Comparison of ENCODE assay signal across 8 cellular contexts in the genomic region with DNA sequence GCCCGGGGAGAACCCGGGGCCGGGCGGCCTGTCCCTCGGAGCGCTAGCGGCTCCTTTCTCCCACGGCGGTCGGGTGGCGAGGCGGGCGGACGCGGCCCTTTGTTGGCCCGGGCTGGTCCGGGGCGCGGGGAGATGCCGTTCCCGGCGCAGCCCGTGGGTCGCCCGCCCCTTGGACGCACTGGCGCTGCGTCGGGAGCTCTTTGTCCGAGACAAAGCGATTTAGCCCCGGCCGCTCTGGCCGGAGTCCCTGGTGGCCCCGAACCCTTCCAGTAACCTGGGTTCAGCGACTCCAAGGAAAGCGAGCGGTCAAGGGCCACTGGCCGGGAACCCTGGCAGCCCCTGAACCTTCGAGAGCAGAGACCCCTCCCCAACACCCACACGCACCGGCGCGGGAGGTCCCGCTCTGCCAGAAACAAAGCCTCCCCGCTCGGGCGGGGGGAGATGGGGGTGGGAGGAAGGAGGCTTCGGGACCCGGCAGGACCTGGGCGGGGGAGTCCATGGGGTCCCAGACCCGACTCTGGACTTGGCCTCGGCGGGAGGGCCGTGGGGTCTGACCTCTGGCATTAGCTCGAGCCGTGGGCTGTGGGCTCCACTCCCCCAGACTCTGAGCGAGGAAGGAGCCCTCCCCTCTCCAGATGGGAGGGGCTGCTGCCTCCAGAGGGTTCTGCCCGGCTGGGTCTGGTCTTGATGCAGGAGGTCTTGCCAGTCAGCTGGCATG. TPM values are rescaled to one million over a fixed set of nuclear protein-coding genes. Genes with fewer than 3 reads are reported as not detected.
DNase-seq lines count a peak whose midpoint lies in the region; ATAC-seq lines count a peak whose summit lies in the region.

No MANE protein-coding gene starts in this region.

- intact Hi-C loops in activated T-helper 2 cell treated with anti-CD3 and anti-CD28 coated beads, Interferon-gamma antibody, Interleukin-2, Interleukin-4, amounts not matched to agents 10 μg/mL and 5 μg/mL and 100 μg/mL, durations not matched to agents 14 hours and 24 hours and 36 hours (cut with micrococcal nuclease) = loop anchor here (2.0 kb wide), 2 partner anchors 121 to 349 kb away; partner anchors contain the start of gene INPP5A

- peaks cover 36% of the 10 kb centered on the region for H3K27me3 Mint-ChIP-seq in activated T-helper 2 cell treated with anti-CD3 and anti-CD28 coated beads, Interferon-gamma antibody, Interleukin-2, Interleukin-4, amounts not matched to agents 10 μg/mL and 5 μg/mL and 100 μg/mL, durations not matched to agents 14 hours and 24 hours and 36 hours (ENCODE audit: low read depth)

- no CpG with 5 or more reads among the region's 59 CpGs for WGBS in iPS DF 6.9 (ENCODE audit: insufficient coverage, insufficient read length)

- H3K4me3 Mint-ChIP-seq in activated T-helper 2 cell treated with anti-CD3 and anti-CD28 coated beads, Interferon-gamma antibody, Interleukin-2, Interleukin-4, amounts not matched to agents 10 μg/mL and 5 μg/mL and 100 μg/mL, durations not matched to agents 14 hours and 24 hours and 36 hours (ENCODE audit: low read depth) = peak overlapping the region; percentile 47
- H3K4me3 Mint-ChIP-seq in stimulated activated effector memory CD8-positive, alpha-beta T cell treated with anti-CD3 and anti-CD28 coated beads, Interleukin-12 subunit alpha, Interleukin-12 subunit beta, amount 100 ng/mL, for 72 hours = peak overlapping the region; percentile 45

- no peaks in the 10 kb centered on the region for H3K9me3 Mint-ChIP-seq in activated T-helper 2 cell treated with anti-CD3 and anti-CD28 coated beads, Interferon-gamma antibody, Interleukin-2, Interleukin-4, amounts not matched to agents 10 μg/mL and 5 μg/mL and 100 μg/mL, durations not matched to agents 14 hours and 24 hours and 36 hours
- H3K9me3 Mint-ChIP-seq in stimulated activated effector memory CD8-positive, alpha-beta T cell treated with anti-CD3 and anti-CD28 coated beads, Interleukin-12 subunit alpha, Interleukin-12 subunit beta, amount 100 ng/mL, for 72 hours = no peaks in the 10 kb centered on the region

- no peak overlapping the region for H3K27ac ChIP-seq in iPS DF 6.9 (ENCODE audit: low read length)

- DNase-seq in NCI-H2227 (lab: John Stamatoyannopoulos, UW; ENCODE audit: unreplicated experiment) (peak; percentile 35), NCI-H2227 treated with DMSO at 0.1 percent for 48 hours (lab: John Stamatoyannopoulos, UW) (no peak), iPS DF 6.9 (ENCODE audit: low read depth, low spot score) (no peak)
- no peak for DNase-seq in activated T-helper 2 cell treated with anti-CD3 and anti-CD28 coated beads, Interferon-gamma antibody, Interleukin-2, Interleukin-4, amounts not matched to agents 10 μg/mL and 5 μg/mL and 100 μg/mL, durations not matched to agents 14 hours and 24 hours and 36 hours (ENCODE audit: low spot score)
- DNase-seq in stimulated activated effector memory CD8-positive, alpha-beta T cell treated with anti-CD3 and anti-CD28 coated beads, Interleukin-12 subunit alpha, Interleukin-12 subunit beta, amount 100 ng/mL, for 72 hours (ENCODE audit: low spot score in 2 of 2) = no peak
- DNase-seq in activated effector memory CD4-positive, alpha-beta T cell treated with Interleukin-2 at 50 U/mL for 16 hours = no peak
- no peak for DNase-seq in activated effector memory CD4-positive, alpha-beta T cell treated with anti-CD3 and anti-CD28 coated beads, Interleukin-2, amount 50 U/mL, for 16 hours

- H3K4me1 ChIP-seq in iPS DF 6.9 (ENCODE audit: control insufficient read depth, insufficient read depth, low read length) = no peaks in the 10 kb centered on the region; the same call in 1 of the 2 replicates

- no peak overlapping the region for H3K27ac Mint-ChIP-seq in activated T-helper 2 cell treated with anti-CD3 and anti-CD28 coated beads, Interferon-gamma antibody, Interleukin-2, Interleukin-4, amounts not matched to agents 10 μg/mL and 5 μg/mL and 100 μg/mL, durations not matched to agents 14 hours and 24 hours and 36 hours
- no peak overlapping the region for H3K27ac Mint-ChIP-seq in stimulated activated effector memory CD8-positive, alpha-beta T cell treated with anti-CD3 and anti-CD28 coated beads, Interleukin-12 subunit alpha, Interleukin-12 subunit beta, amount 100 ng/mL, for 72 hours

- H3K4me3 ChIP-seq in iPS DF 6.9 (ENCODE audit: low read length) = peak overlapping the region; percentile 72; the same call in 1 of the 2 replicates

- ATAC-seq in stimulated activated effector memory CD8-positive, alpha-beta T cell treated with anti-CD3 and anti-CD28 coated beads, Interleukin-12 subunit alpha, Interleukin-12 subunit beta, amount 100 ng/mL, for 72 hours = peak; percentile 2
- ATAC-seq in HG03565 (IDR thresholded peaks at IDR 0.05; ENCODE audit: unreplicated experiment) = no peak

- peaks cover 23% of the 10 kb centered on the region; the same call in 1 of the 2 replicates for H3K27me3 ChIP-seq in iPS DF 6.9 (ENCODE audit: control insufficient read depth, insufficient read depth, low read length)

- H3K4me1 Mint-ChIP-seq in activated T-helper 2 cell treated with anti-CD3 and anti-CD28 coated beads, Interferon-gamma antibody, Interleukin-2, Interleukin-4, amounts not matched to agents 10 μg/mL and 5 μg/mL and 100 μg/mL, durations not matched to agents 14 hours and 24 hours and 36 hours (ENCODE audit: low read depth) = no peaks in the 10 kb centered on the region
- peaks cover 7% of the 10 kb centered on the region for H3K4me1 Mint-ChIP-seq in stimulated activated effector memory CD8-positive, alpha-beta T cell treated with anti-CD3 and anti-CD28 coated beads, Interleukin-12 subunit alpha, Interleukin-12 subunit beta, amount 100 ng/mL, for 72 hours

- no peaks in the 10 kb centered on the region for H3K9me3 ChIP-seq in iPS DF 6.9 (ENCODE audit: control insufficient read depth, insufficient read depth, low read length)

- peaks cover 4% of the 10 kb centered on the region; the same call in 1 of the 2 replicates for H3K36me3 ChIP-seq in iPS DF 6.9 (ENCODE audit: control insufficient read depth, insufficient read depth, low read length)

- peaks cover 5% of the 10 kb centered on the region for H3K36me3 Mint-ChIP-seq in activated T-helper 2 cell treated with anti-CD3 and anti-CD28 coated beads, Interferon-gamma antibody, Interleukin-2, Interleukin-4, amounts not matched to agents 10 μg/mL and 5 μg/mL and 100 μg/mL, durations not matched to agents 14 hours and 24 hours and 36 hours (ENCODE audit: low read depth)
- H3K36me3 Mint-ChIP-seq in stimulated activated effector memory CD8-positive, alpha-beta T cell treated with anti-CD3 and anti-CD28 coated beads, Interleukin-12 subunit alpha, Interleukin-12 subunit beta, amount 100 ng/mL, for 72 hours = no peaks in the 10 kb centered on the region

RNA-seq across cellular contexts. Expression of gene DPYSL4, which starts 0.8 kb away (rescaled TPM):
- total RNA-seq in activated T-helper 2 cell treated with anti-CD3 and anti-CD28 coated beads, Interferon-gamma antibody, Interleukin-2, Interleukin-4, amounts not matched to agents 10 μg/mL and 5 μg/mL and 100 μg/mL, durations not matched to agents 14 hours and 24 hours and 36 hours = 16.5 and 17.9 TPM in 2 replicates
